Comparison of ENCODE assay signal across 22 cellular contexts in the genomic region with DNA sequence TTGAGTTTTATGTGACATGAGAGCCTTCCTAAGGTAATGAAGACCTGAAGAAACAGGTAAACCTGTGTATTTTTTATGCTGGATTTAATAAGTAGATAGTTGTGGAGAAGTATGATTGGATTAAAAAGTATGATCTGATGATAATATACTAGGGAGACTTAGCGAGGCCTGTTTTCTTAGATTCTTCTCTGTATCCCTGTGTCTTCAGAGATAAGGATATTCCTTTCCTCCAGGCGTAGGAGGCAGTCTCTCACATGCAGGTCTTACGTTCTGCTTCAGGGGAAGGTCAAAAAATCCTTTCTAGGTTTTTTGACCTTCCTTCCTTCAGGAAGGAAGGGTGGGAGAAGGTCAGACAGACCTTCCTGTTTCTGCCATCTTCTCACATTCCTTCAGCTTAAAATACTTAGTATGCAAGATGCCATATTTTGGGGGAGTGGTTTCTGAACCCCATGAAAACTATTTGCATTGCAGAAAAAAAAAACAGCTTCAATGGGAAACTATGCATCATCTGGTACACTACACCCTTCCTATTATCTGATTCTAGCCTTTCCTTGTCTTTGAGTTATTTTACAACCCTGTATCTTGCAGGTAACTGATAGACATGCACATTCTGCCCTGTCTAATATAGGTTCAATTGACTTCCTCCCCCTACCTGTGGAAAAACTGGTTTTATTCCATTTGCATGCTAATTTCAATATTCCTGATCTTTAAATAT. TPM values are rescaled to one million over a fixed set of nuclear protein-coding genes. Genes with fewer than 3 reads are reported as not detected.
"Had no signal": no experiment of that assay in that cellular context is flagged by ENCODE, and none has a peak within 500 bp of the region (broad histone marks: within the 10 kb centered on the region; RNA-seq: fewer than 3 reads in every experiment).

No MANE protein-coding gene starts in this region.

- DNase-seq: dermis blood vessel endothelial cell; dorsolateral prefrontal cortex; effector CD4-positive, alpha-beta T cell; effector memory CD4-positive, alpha-beta T cell; foreskin keratinocyte; heart left ventricle; hypothalamus; immature natural killer cell; islet precursor cell; kidney; kidney glomerular epithelial cell; left colon; left ventricle myocardium inferior; lower lobe of right lung; mesenchymal stem cell; midbrain; naive thymus-derived CD4-positive, alpha-beta T cell had no signal

- ATAC-seq: foreskin keratinocyte; gastroesophageal sphincter; heart left ventricle; left colon; left lobe of liver; lower lobe of right lung; naive thymus-derived CD4-positive, alpha-beta T cell had no signal

- H3K27me3 ChIP-seq: dorsolateral prefrontal cortex, esophagus muscularis mucosa, foreskin keratinocyte, gastroesophageal sphincter, heart left ventricle, hepatocyte had no signal

- H3K4me1 ChIP-seq: lower lobe of right lung had no signal

- H3K4me2 ChIP-seq: hepatocyte had no signal

- H3K4me3 ChIP-seq: coronary artery, dorsolateral prefrontal cortex, esophagus muscularis mucosa, gastroesophageal sphincter, heart left ventricle, hepatocyte, left ventricle myocardium inferior, lower lobe of right lung had no signal

- H3K9me3 ChIP-seq: esophagus muscularis mucosa, gastroesophageal sphincter, heart left ventricle, left ventricle myocardium inferior, lower lobe of right lung had no signal

- H3K36me3 ChIP-seq: esophagus muscularis mucosa, gastroesophageal sphincter, heart left ventricle, left ventricle myocardium inferior, lower lobe of right lung had no signal

- H3K27ac ChIP-seq: coronary artery, dorsolateral prefrontal cortex, esophagus muscularis mucosa, foreskin keratinocyte, gastroesophageal sphincter, heart left ventricle, hepatocyte, left ventricle myocardium inferior, lower lobe of right lung had no signal

- H3K79me2 ChIP-seq: hepatocyte had no signal

RNA-seq across cellular contexts. Expression of gene ZNF608, which starts 57.3 kb away (rescaled TPM):
- polyA plus RNA-seq: immature natural killer cell; naive thymus-derived CD4-positive, alpha-beta T cell had no signal
